ENCODE assay signal across 2 cellular contexts in genomic region chr5:96187309-96188027, GRCh38.
TF ChIP-seq lines count a peak whose summit lies in the region.

No MANE protein-coding gene starts in this region.

TF ChIP-seq in IMR-90, 13 proteins besides CTCF, POLR2A, EP300 and RAD21:
- TF ChIP-seq SMC3 (IDR thresholded peaks at IDR 0.05; ENCODE audit: low read depth, low read length) (no peak), MAFK (IDR thresholded peaks at IDR 0.05; ENCODE audit: low read depth, low read length) (no peak), NFE2L2 (IDR thresholded peaks at IDR 0.05; ENCODE audit: low read depth, low read length) (no peak)

TF ChIP-seq in HepG2, 621 proteins besides CTCF, POLR2A, EP300 and RAD21 (continues in another document):
- TF ChIP-seq MLLT10 (CRISPR knock-in tag; IDR thresholded peaks at IDR 0.05), result no peak
- no peak for TF ChIP-seq TCF12 (IDR thresholded peaks at IDR 0.05)
- peak; percentile 49; the same call in 1 of the 2 replicates for TF ChIP-seq TCF12 (CRISPR knock-in tag; IDR thresholded peaks at IDR 0.05)
- TF ChIP-seq TEAD3 (CRISPR knock-in tag; optimal IDR thresholded peaks at IDR 0.05; ENCODE audit: borderline replicate concordance), result peak; percentile 84
- no peak for TF ChIP-seq ISX (CRISPR knock-in tag; conservative IDR thresholded peaks at IDR 0.05)
- peak; percentile 15 for TF ChIP-seq RXRB (CRISPR knock-in tag; IDR thresholded peaks at IDR 0.05; ENCODE audit: borderline replicate concordance)
- peak; percentile 74; the same call in 1 of the 2 replicates for TF ChIP-seq CCDC6 (CRISPR knock-in tag; IDR thresholded peaks at IDR 0.05)
- no peak for TF ChIP-seq ZNF329 (CRISPR knock-in tag; IDR thresholded peaks at IDR 0.05; ENCODE audit: low read depth)
- 0 out of 2 replicates have a peak, but pooled peaks have one; percentile 53 for TF ChIP-seq TGIF2 (CRISPR knock-in tag; IDR thresholded peaks at IDR 0.05)
- TF ChIP-seq ZMYM2 (CRISPR knock-in tag; IDR thresholded peaks at IDR 0.05), result peak; percentile 82; the same call in 1 of the 2 replicates
- peak; percentile 92; the same call in 1 of the 2 replicates for TF ChIP-seq AHDC1 (CRISPR knock-in tag; IDR thresholded peaks at IDR 0.05; ENCODE audit: borderline replicate concordance)
- TF ChIP-seq ZNF44 (CRISPR knock-in tag; IDR thresholded peaks at IDR 0.05), result 0 out of 2 replicates have a peak, but pooled peaks have one; percentile 36
- peak; percentile 37; the same call in 1 of the 2 replicates for TF ChIP-seq HNF4G (IDR thresholded peaks at IDR 0.05; ENCODE audit: borderline replicate concordance, low read depth, low read length)
- 0 out of 2 replicates have a peak, but pooled peaks have one; percentile 36 for TF ChIP-seq HNF4G (CRISPR knock-in tag; IDR thresholded peaks at IDR 0.05; ENCODE audit: borderline replicate concordance, low read depth)
- peak; percentile 62; the same call in 1 of the 2 replicates for TF ChIP-seq SMAD3 (CRISPR knock-in tag; IDR thresholded peaks at IDR 0.05)
- TF ChIP-seq ATF4 (CRISPR knock-in tag; IDR thresholded peaks at IDR 0.05), result peak in 1 of 2 experiments; percentile 80; a peak in 2 of 4 replicates
- no peak for TF ChIP-seq GABPA (IDR thresholded peaks at IDR 0.05; ENCODE audit: low read depth, low read length)
- TF ChIP-seq GABPA (CRISPR knock-in tag; IDR thresholded peaks at IDR 0.05; ENCODE audit: low read depth), result no peak
- no peak for TF ChIP-seq ZNF160 (CRISPR knock-in tag; IDR thresholded peaks at IDR 0.05)
- TF ChIP-seq POGZ (CRISPR knock-in tag; IDR thresholded peaks at IDR 0.05), result peak; percentile 92
- TF ChIP-seq USF2 (IDR thresholded peaks at IDR 0.05; ENCODE audit: low read depth, low read length), result no peak
- no peak for TF ChIP-seq USF2 (CRISPR knock-in tag; IDR thresholded peaks at IDR 0.05; ENCODE audit: borderline replicate concordance)
- TF ChIP-seq ONECUT2 (CRISPR knock-in tag; IDR thresholded peaks at IDR 0.05), result 0 out of 2 replicates have a peak, but pooled peaks have one; percentile 41
- no peak; the same call in 1 of the 2 replicates for TF ChIP-seq CBX5 (CRISPR knock-in tag; IDR thresholded peaks at IDR 0.05; ENCODE audit: borderline replicate concordance)
- peak; percentile 29; the same call in 1 of the 2 replicates for TF ChIP-seq ZKSCAN8 (CRISPR knock-in tag; IDR thresholded peaks at IDR 0.05; ENCODE audit: borderline replicate concordance)
- TF ChIP-seq FOXA3 (CRISPR knock-in tag; IDR thresholded peaks at IDR 0.05), result peak; percentile 92
- TF ChIP-seq CEBPG (CRISPR knock-in tag; IDR thresholded peaks at IDR 0.05), result peak; percentile 92
- TF ChIP-seq TEF (CRISPR knock-in tag; IDR thresholded peaks at IDR 0.05), result no peak
- peak; percentile 76; the same call in 1 of the 2 replicates for TF ChIP-seq GATA4 (IDR thresholded peaks at IDR 0.05; ENCODE audit: borderline replicate concordance, low read depth)
- TF ChIP-seq KLF16 (CRISPR knock-in tag; IDR thresholded peaks at IDR 0.05), result peak in 1 of 2 experiments; percentile 50; a peak in 1 of 4 replicates
- peak; percentile 88; the same call in 1 of the 2 replicates for TF ChIP-seq FOXK1 (CRISPR knock-in tag; IDR thresholded peaks at IDR 0.05; ENCODE audit: borderline replicate concordance, low read depth)
- TF ChIP-seq PITX1 (CRISPR knock-in tag; IDR thresholded peaks at IDR 0.05), result peak; percentile 99
- TF ChIP-seq ZNF772 (CRISPR knock-in tag; IDR thresholded peaks at IDR 0.05), result peak; percentile 75; the same call in 1 of the 2 replicates
- TF ChIP-seq TARDBP (CRISPR knock-in tag; IDR thresholded peaks at IDR 0.05), result peak; percentile 85
- TF ChIP-seq RAD51 (IDR thresholded peaks at IDR 0.05; ENCODE audit: borderline replicate concordance), result no peak
- peak; percentile 78; the same call in 1 of the 2 replicates for TF ChIP-seq ZNF878 (CRISPR knock-in tag; IDR thresholded peaks at IDR 0.05)
- peak; percentile 94 for TF ChIP-seq RCOR2 (CRISPR knock-in tag; IDR thresholded peaks at IDR 0.05)
- TF ChIP-seq NR2F6 (IDR thresholded peaks at IDR 0.05), result peak; percentile 45
- TF ChIP-seq NR2F6 (CRISPR knock-in tag; IDR thresholded peaks at IDR 0.05), result no peak; the same call in 1 of the 2 replicates
- peak; percentile 99 for TF ChIP-seq ZNF3 (CRISPR knock-in tag; IDR thresholded peaks at IDR 0.05)
- TF ChIP-seq FOXP1 (IDR thresholded peaks at IDR 0.05), result peak; percentile 49
- peak; percentile 95 for TF ChIP-seq FOXP1 (CRISPR knock-in tag; IDR thresholded peaks at IDR 0.05)
- TF ChIP-seq HIC2 (CRISPR knock-in tag; IDR thresholded peaks at IDR 0.05; ENCODE audit: low read depth), result peak; percentile 60; the same call in 1 of the 2 replicates
- no peak for TF ChIP-seq AKAP8 (CRISPR knock-in tag; IDR thresholded peaks at IDR 0.05)
- peak; percentile 93 for TF ChIP-seq SOX5 (CRISPR knock-in tag; IDR thresholded peaks at IDR 0.05; ENCODE audit: borderline replicate concordance)
- no peak for TF ChIP-seq YY1 (IDR thresholded peaks at IDR 0.05; ENCODE audit: insufficient read depth, insufficient replicate concordance, low read depth, low read length)
- peak; percentile 82 for TF ChIP-seq ZBTB43 (CRISPR knock-in tag; conservative IDR thresholded peaks at IDR 0.05)
- TF ChIP-seq TIGD3 (CRISPR knock-in tag; IDR thresholded peaks at IDR 0.05; ENCODE audit: borderline replicate concordance), result no peak
- TF ChIP-seq RNF219 (CRISPR knock-in tag; IDR thresholded peaks at IDR 0.05), result 0 out of 2 replicates have a peak, but pooled peaks have one; percentile 37
- TF ChIP-seq ARID2 (CRISPR knock-in tag; IDR thresholded peaks at IDR 0.05; ENCODE audit: borderline replicate concordance), result peak; percentile 39; the same call in 1 of the 2 replicates
